In the genomic region with DNA sequence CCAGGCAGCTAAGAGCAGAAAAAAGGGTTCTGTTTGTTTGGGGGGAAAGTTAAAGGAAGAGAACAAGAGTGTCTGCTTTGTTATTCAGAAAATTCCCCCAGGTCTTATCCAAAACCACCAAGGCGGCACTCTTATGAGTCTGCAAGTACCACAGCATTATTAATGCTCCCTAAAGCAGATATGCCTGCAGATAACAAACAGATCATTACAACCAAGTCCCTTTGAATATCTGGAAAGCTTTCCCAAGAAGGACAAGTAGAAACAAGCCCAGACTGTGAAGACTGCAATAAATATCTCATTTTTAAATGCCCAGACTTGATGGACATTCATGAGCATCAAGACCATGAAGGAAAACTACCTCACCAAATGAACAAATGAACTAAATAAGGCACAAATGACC, we compare ENCODE assay signal across 28 cellular contexts.
"Had no signal": no experiment of that assay in that cellular context is flagged by ENCODE, and none has a peak within 500 bp of the region (broad histone marks: within the 10 kb centered on the region; RNA-seq: fewer than 3 reads in every experiment).

No MANE protein-coding gene starts in this region.

- H3K4me3 ChIP-seq: ascending aorta had no signal

- FAIRE-seq: TTC549 had no signal

- H3K27me3 ChIP-seq: ascending aorta had no signal

- H3K27ac ChIP-seq: ascending aorta, VCaP had no signal

- H3K4me1 ChIP-seq: ascending aorta had no signal

- ATAC-seq: activated CD8-positive, alpha-beta T cell treated with anti-CD3 and anti-CD28 coated beads for 36 hours; activated naive CD8-positive, alpha-beta T cell treated with anti-CD3 and anti-CD28 coated beads, Interleukin-2, amount 50 U/mL, for 24 hours; activated T-cell treated with anti-CD3 and anti-CD28 coated beads, Interleukin-2, amount 50 U/mL, for 4 hours; activated T-cell treated with anti-CD3 and anti-CD28 coated beads, Interleukin-2, amount 50 U/mL, for 72 hours; activated T-helper 17 cell treated with anti-CD3 and anti-CD28 coated beads, Interleukin-2, amount 50 U/mL, for 72 hours had no signal

- DNase-seq: activated B cell treated with CpG ODN at 0.5 μM for 24 hours; activated CD4-positive, alpha-beta memory T cell treated with anti-CD3 and anti-CD28 coated beads for 36 hours; activated CD4-positive, alpha-beta T cell treated with anti-CD3 and anti-CD28 coated beads for 4 hours; activated CD4-positive, alpha-beta T cell treated with anti-CD3 and anti-CD28 coated beads, Interleukin-2, amount 10 ng/mL, durations not matched to agents 24 days and 14 days; activated CD4-positive, alpha-beta T cell treated with anti-CD3 and anti-CD28 coated beads, Interleukin-2, amount 50 U/mL, for 1 hour; activated CD4-positive, alpha-beta T cell treated with anti-CD3 and anti-CD28 coated beads, Interleukin-2, amount 50 U/mL, for 4 hours; activated CD4-positive, CD25-positive, alpha-beta regulatory T cell treated with anti-CD3 and anti-CD28 coated beads, Interleukin-2, amount 50 U/mL, for 72 hours; activated CD8-positive, alpha-beta memory T cell treated with anti-CD3 and anti-CD28 coated beads, Interleukin-2, amount 50 U/mL, for 4 hours; activated CD8-positive, alpha-beta T cell treated with anti-CD3 and anti-CD28 coated beads for 36 hours; activated effector memory CD4-positive, alpha-beta T cell treated with anti-CD3 and anti-CD28 coated beads, Interleukin-2, amount 50 U/mL, for 16 hours; activated naive CD4-positive, alpha-beta T cell treated with anti-CD3 and anti-CD28 coated beads, Interleukin-2, amount 10 ng/mL, durations not matched to agents 7 days and 5 days; activated naive CD4-positive, alpha-beta T cell treated with Interleukin-2 at 50 U/mL for 16 hours; activated naive CD8-positive, alpha-beta T cell treated with anti-CD3 and anti-CD28 coated beads, Interleukin-2, amount 10 ng/mL, durations not matched to agents 7 days and 5 days; activated naive CD8-positive, alpha-beta T cell treated with anti-CD3 and anti-CD28 coated beads, Interleukin-2, amount 50 U/mL, for 24 hours; activated T-cell treated with anti-CD3 and anti-CD28 coated beads for 4 hours; activated T-cell treated with anti-CD3 and anti-CD28 coated beads, Interleukin-2, amount 50 U/mL, for 1 hour; activated T-cell treated with anti-CD3 and anti-CD28 coated beads, Interleukin-2, amount 50 U/mL, for 4 hours; activated T-cell treated with anti-CD3 and anti-CD28 coated beads, Interleukin-2, amount 50 U/mL, for 72 hours; amygdala; anterior cingulate cortex; central memory CD4-positive, alpha-beta T cell; T-helper 1 cell; T-helper 2 cell; T-helper 9 cell had no signal

- H3K36me3 ChIP-seq: ascending aorta had no signal
